Comparison of ENCODE assay signal across 18 cellular contexts in genomic region chr13:111382877-111383276, GRCh38.
DNase-seq lines count a peak whose midpoint lies in the region; ATAC-seq and TF ChIP-seq lines count a peak whose summit lies in the region.
"Had no signal": no experiment of that assay in that cellular context is flagged by ENCODE, and none has a peak within 500 bp of the region (broad histone marks: within the 10 kb centered on the region; RNA-seq: fewer than 3 reads in every experiment).

No MANE protein-coding gene starts in this region.

- H3K9me3 ChIP-seq in H9 (ENCODE audit: control insufficient read depth, low read depth, low read length) (no peaks in the 10 kb centered on the region), spleen (peaks cover 0 to 4% (median 0%) of the 10 kb centered on the region in 8 donors)
- H3K9me3 ChIP-seq in naive thymus-derived CD4-positive, alpha-beta T cell (ENCODE audit: control insufficient read depth in 2 of 3, low read length in 3 of 3), result no peaks in the 10 kb centered on the region

- no peak overlapping the region for H3K56ac ChIP-seq in H9 (ENCODE audit: insufficient read length, low read depth, low read length)

- H3K4me1 ChIP-seq in H9 (ENCODE audit: insufficient read depth, low read length) (no peaks in the 10 kb centered on the region; the same call in 1 of the 2 replicates), spleen (no peaks in the 10 kb centered on the region)
- peaks cover 0 to 26% of the 10 kb centered on the region in 2 donors for H3K4me1 ChIP-seq in naive thymus-derived CD4-positive, alpha-beta T cell (ENCODE audit: control insufficient read depth in 2 of 2, insufficient read depth in 2 of 2, low read length in 2 of 2)

- H2AK5ac ChIP-seq in H9 (ENCODE audit: insufficient read length, low read length), result no peak overlapping the region

- no peak overlapping the region for H4K91ac ChIP-seq in H9 (ENCODE audit: insufficient read length, low read depth, low read length)

- H3K4me3 ChIP-seq in naive thymus-derived CD4-positive, alpha-beta T cell (ENCODE audit: low read length), result no peak overlapping the region
- no peak overlapping the region for H3K4me3 ChIP-seq in spleen
- H3K4me3 ChIP-seq: BLaER1 treated with 17β-estradiol and CSF1 and Interleukin-3, amounts not matched to agents 10 nM and 100 nM had no signal

- H3K36me3 ChIP-seq in naive thymus-derived CD4-positive, alpha-beta T cell (ENCODE audit: control insufficient read depth in 2 of 3, insufficient read depth in 3 of 3, low read length in 3 of 3), result no peaks in the 10 kb centered on the region
- no peaks in the 10 kb centered on the region for H3K36me3 ChIP-seq in spleen
- H3K36me3 ChIP-seq: BLaER1 treated with 17β-estradiol and CSF1 and Interleukin-3, amounts not matched to agents 10 nM and 100 nM had no signal

- H3K18ac ChIP-seq in H9 (ENCODE audit: insufficient read length, low read depth, low read length), result no peak overlapping the region

- peak; percentile 53 for DNase-seq in activated effector memory CD4-positive, alpha-beta T cell treated with anti-CD3 and anti-CD28 coated beads, Interleukin-2, amount 50 U/mL, for 16 hours
- no peak for DNase-seq in activated effector memory CD4-positive, alpha-beta T cell treated with Interleukin-2 at 50 U/mL for 16 hours
- DNase-seq in H9, result peak; percentile 11
- no peak for DNase-seq in naive thymus-derived CD4-positive, alpha-beta T cell
- peak; percentile 31 for DNase-seq in spleen
- DNase-seq in retina, result no peak
- DNase-seq: ACHN; CD4-positive, CD25-positive, alpha-beta regulatory T cell; DMS153; DMS79 treated with DMSO at 0.1 percent for 48 hours; EL; GOT3; HCEC 1CT; HFFc6 had no signal

- TF ChIP-seq CTCF in H9 (conservative IDR thresholded peaks at IDR 0.05), result no peak
- no peak for TF ChIP-seq CTCF in spleen (IDR thresholded peaks at IDR 0.05 in 8 of 11, conservative IDR thresholded peaks at IDR 0.05 in 3 of 11)

- no peak overlapping the region for H3T11ph ChIP-seq in H9 (ENCODE audit: low read length)

- H2AFZ ChIP-seq in H9 (ENCODE audit: low read length), result no peak overlapping the region

- no peak overlapping the region for H2BK5ac ChIP-seq in H9 (ENCODE audit: insufficient read length, low read length)

- H4K20me1 ChIP-seq in H9 (ENCODE audit: control insufficient read depth, insufficient read depth, insufficient read length), result no peaks in the 10 kb centered on the region
- H4K20me1 ChIP-seq: BLaER1 treated with 17β-estradiol and CSF1 and Interleukin-3, amounts not matched to agents 10 nM and 100 nM had no signal

- no peak overlapping the region for H3K4me3 Mint-ChIP-seq in H9
- H3K4me3 Mint-ChIP-seq in naive thymus-derived CD4-positive, alpha-beta T cell, result no peak overlapping the region
- H3K4me3 Mint-ChIP-seq: CD4-positive, CD25-positive, alpha-beta regulatory T cell; HFFc6 had no signal

- no peaks in the 10 kb centered on the region for H3K79me2 ChIP-seq in H9 (ENCODE audit: insufficient read depth, low read length)

- no peak for ATAC-seq in naive thymus-derived CD4-positive, alpha-beta T cell
- no peak for ATAC-seq in GM18502 (IDR thresholded peaks at IDR 0.05; ENCODE audit: poor library complexity, unreplicated experiment)
- ATAC-seq in GM18861 (IDR thresholded peaks at IDR 0.05; ENCODE audit: unreplicated experiment), result no peak

- no peaks in the 10 kb centered on the region for H3K27me3 Mint-ChIP-seq in H9 (ENCODE audit: low read depth)
- H3K27me3 Mint-ChIP-seq in naive thymus-derived CD4-positive, alpha-beta T cell, result no peaks in the 10 kb centered on the region

- POLR2A ChIA-PET in naive thymus-derived CD4-positive, alpha-beta T cell (lab: Charles Lee), result no interaction called here

- no peak overlapping the region for H2BK12ac ChIP-seq in H9 (ENCODE audit: insufficient read length, low read depth, low read length)

- CTCF ChIA-PET in naive thymus-derived CD4-positive, alpha-beta T cell (lab: Charles Lee), result no interaction called here

- H3K23me2 ChIP-seq in H9 (ENCODE audit: insufficient read length, low read depth, low read length, poor library complexity, severe bottlenecking), result no peaks in the 10 kb centered on the region

- intact Hi-C loops in naive thymus-derived CD4-positive, alpha-beta T cell (cut with micrococcal nuclease), result loop anchor here in 1 of 2 donors (10.0 kb wide), 1 partner anchor 468 kb away; the partner anchor contains the start of gene ANKRD10
- intact Hi-C loops in spleen (cut with DNase I; ENCODE audit: low total_unique reads), result no loop called here

- H2BK20ac ChIP-seq in H9 (ENCODE audit: low read depth, low read length, poor library complexity, severe bottlenecking), result no peak overlapping the region

- H4K5ac ChIP-seq in H9 (ENCODE audit: insufficient read length, low read depth, low read length), result no peak overlapping the region

- no peak overlapping the region for H3K27ac ChIP-seq in H9 (ENCODE audit: insufficient read length, low read depth, low read length)
- no peak overlapping the region for H3K27ac ChIP-seq in naive thymus-derived CD4-positive, alpha-beta T cell (ENCODE audit: low read depth, low read length)
- H3K27ac ChIP-seq in spleen, result no peak overlapping the region
- H3K27ac ChIP-seq: BLaER1 treated with 17β-estradiol and CSF1 and Interleukin-3, amounts not matched to agents 10 nM and 100 nM; HL-60 had no signal

- no peak overlapping the region for H2BK120ac ChIP-seq in H9 (ENCODE audit: low read depth, low read length, poor library complexity, severe bottlenecking)

- no CpG with 5 or more reads among the region's 2 CpGs for WGBS in H9 (ENCODE audit: extremely low coverage, insufficient read length, low lambda C conversion rate)
- 43 to 50% (median 45%) methylated on average over 2 of the region's 2 CpGs for WGBS in spleen, 5 donors

- H4K8ac ChIP-seq in H9 (replicated peaks; ENCODE audit: insufficient read length, low read depth, low read length), result no peak overlapping the region

- peaks cover 0 to 4% of the 10 kb centered on the region in 2 experiments; a peak in 1 of 4 replicates for H3K4me1 Mint-ChIP-seq in H9
- peaks cover 17 to 42% (median 34%) of the 10 kb centered on the region in 7 donors for H3K4me1 Mint-ChIP-seq in naive thymus-derived CD4-positive, alpha-beta T cell

- peaks cover 0 to 10% (median 3%) of the 10 kb centered on the region in 3 experiments; a peak in 4 of 7 replicates for H3K36me3 Mint-ChIP-seq in H9 (ENCODE audit: insufficient read depth in 1 of 3, low read depth in 3 of 3)
- no peaks in the 10 kb centered on the region for H3K36me3 Mint-ChIP-seq in naive thymus-derived CD4-positive, alpha-beta T cell
- H3K36me3 Mint-ChIP-seq: CD4-positive, CD25-positive, alpha-beta regulatory T cell had no signal

- no peak overlapping the region for H3K14ac ChIP-seq in H9 (ENCODE audit: insufficient read depth, low read length)

- H3K9ac ChIP-seq in H9 (ENCODE audit: extremely low read depth, insufficient read length, low read length), result no peak overlapping the region
- H3K9ac ChIP-seq: BLaER1 treated with 17β-estradiol and CSF1 and Interleukin-3, amounts not matched to agents 10 nM and 100 nM had no signal

- no peak for TF ChIP-seq POLR2A in spleen (IDR thresholded peaks at IDR 0.05)

- no peak overlapping the region for H3K4me2 ChIP-seq in H9 (ENCODE audit: insufficient read depth, insufficient read length, low read length)
- H3K4me2 ChIP-seq: BLaER1 treated with 17β-estradiol and CSF1 and Interleukin-3, amounts not matched to agents 10 nM and 100 nM had no signal

- H3K23ac ChIP-seq in H9 (ENCODE audit: insufficient read length, low read depth, low read length), result no peak overlapping the region

- no peaks in the 10 kb centered on the region for H3K79me1 ChIP-seq in H9 (ENCODE audit: insufficient read depth, low read depth, low read length, poor library complexity, severe bottlenecking)

- H3K27me3 ChIP-seq in H9 (ENCODE audit: insufficient read depth, low read length) (no peaks in the 10 kb centered on the region), spleen (replicated peaks in 1 of 7) (peaks cover 0 to 39% (median 0%) of the 10 kb centered on the region in 7 donors)
- H3K27me3 ChIP-seq in naive thymus-derived CD4-positive, alpha-beta T cell (ENCODE audit: control insufficient read depth in 2 of 2, insufficient read depth in 2 of 2, low read length in 2 of 2), result no peaks in the 10 kb centered on the region
- H3K27me3 ChIP-seq: BLaER1 treated with 17β-estradiol and CSF1 and Interleukin-3, amounts not matched to agents 10 nM and 100 nM had no signal

- no peak overlapping the region for H3K4ac ChIP-seq in H9 (ENCODE audit: low read depth, low read length)

- no peak overlapping the region for H2BK15ac ChIP-seq in H9 (ENCODE audit: low read depth, low read length)

- H3K27ac Mint-ChIP-seq in H9, result no peak overlapping the region
- peak overlapping the region in 7 of 9 donors; percentile 55 to 93 (median 79) for H3K27ac Mint-ChIP-seq in naive thymus-derived CD4-positive, alpha-beta T cell
- H3K27ac Mint-ChIP-seq: HFFc6 had no signal

- H3K9me3 Mint-ChIP-seq in H9, result peaks cover 11 to 14% of the 10 kb centered on the region in 2 experiments; a peak in 4 of 5 replicates
- H3K9me3 Mint-ChIP-seq in naive thymus-derived CD4-positive, alpha-beta T cell, result peaks cover 0 to 5% (median 0%) of the 10 kb centered on the region in 11 donors
- H3K9me3 Mint-ChIP-seq: HFFc6 had no signal

Comparison
In these comparisons a context has a peak if more than half of its experiments do, and no peak if none do; other contexts are left out.
1. DNase-seq: peak in activated effector memory CD4-positive, alpha-beta T cell treated with anti-CD3 and anti-CD28 coated beads, Interleukin-2, amount 50 U/mL, for 16 hours (single experiment), H9 (single experiment) and spleen (single experiment); none in activated effector memory CD4-positive, alpha-beta T cell treated with Interleukin-2 at 50 U/mL for 16 hours (single experiment), naive thymus-derived CD4-positive, alpha-beta T cell (0 of 9) and retina (single experiment).
2. H3K27ac Mint-ChIP-seq: peak in naive thymus-derived CD4-positive, alpha-beta T cell (7 of 9); none in H9 (0 of 3).